ENCODE assay signal across 1 cellular context in genomic region chr6:73519943-73520687, GRCh38.
TF ChIP-seq lines count a peak whose summit lies in the region.

No MANE protein-coding gene starts in this region.

TF ChIP-seq in HEK293, 187 proteins besides CTCF, POLR2A, EP300 and RAD21 (continued from another document):
- TF ChIP-seq PRDM10 (tag by site-specific recombination; IDR thresholded peaks at IDR 0.05) (no peak), PRDM2 (tag by site-specific recombination; IDR thresholded peaks at IDR 0.05; ENCODE audit: borderline replicate concordance) (no peak), ZBTB26 (tag by site-specific recombination; optimal IDR thresholded peaks at IDR 0.05) (peak; percentile 40), ZSCAN16 (tag by site-specific recombination; IDR thresholded peaks at IDR 0.05) (0 out of 2 replicates have a peak, but pooled peaks have one; percentile 18), ZNF426 (tag by site-specific recombination; IDR thresholded peaks at IDR 0.05) (peak; percentile 14; the same call in 1 of the 2 replicates), ZNF274 (IDR thresholded peaks at IDR 0.05; ENCODE audit: low read length) (no peak), ZNF274 (tag by site-specific recombination; IDR thresholded peaks at IDR 0.05; ENCODE audit: borderline replicate concordance) (no peak), ZNF404 (tag by site-specific recombination; IDR thresholded peaks at IDR 0.05) (no peak), ZNF416 (tag by site-specific recombination; IDR thresholded peaks at IDR 0.05) (no peak), ZNF626 (tag by site-specific recombination; IDR thresholded peaks at IDR 0.05) (no peak), ZNF26 (tag by site-specific recombination; IDR thresholded peaks at IDR 0.05) (no peak), AEBP2 (tag by site-specific recombination; IDR thresholded peaks at IDR 0.05; ENCODE audit: borderline replicate concordance) (no peak), PRDM4 (tag by site-specific recombination; IDR thresholded peaks at IDR 0.05) (no peak), ZFHX2 (tag by site-specific recombination; conservative IDR thresholded peaks at IDR 0.05) (peak; percentile 76), ZNF747 (tag by site-specific recombination; IDR thresholded peaks at IDR 0.05) (no peak), YY2 (tag by site-specific recombination; IDR thresholded peaks at IDR 0.05) (peak; percentile 91), KLF17 (tag by site-specific recombination; IDR thresholded peaks at IDR 0.05) (peak; percentile 21), ZNF518A (tag by site-specific recombination; conservative IDR thresholded peaks at IDR 0.05; ENCODE audit: low read depth) (no peak), MEIS1 (CRISPR knock-in tag; IDR thresholded peaks at IDR 0.05; ENCODE audit: borderline replicate concordance) (no peak), ZNF266 (tag by site-specific recombination; IDR thresholded peaks at IDR 0.05; ENCODE audit: low read depth) (no peak), ZNF2 (tag by site-specific recombination; IDR thresholded peaks at IDR 0.05) (0 out of 2 replicates have a peak, but pooled peaks have one; percentile 11), SP7 (tag by site-specific recombination; IDR thresholded peaks at IDR 0.05) (no peak), SP3 (tag by site-specific recombination; IDR thresholded peaks at IDR 0.05) (peak; percentile 54), HIC1 (tag by site-specific recombination; IDR thresholded peaks at IDR 0.05) (0 out of 2 replicates have a peak, but pooled peaks have one; percentile 14)
TF ChIP-seq in HEK293: peak in this region for 21.
